Comparison of ENCODE assay signal across 8 cellular contexts in the genomic region with DNA sequence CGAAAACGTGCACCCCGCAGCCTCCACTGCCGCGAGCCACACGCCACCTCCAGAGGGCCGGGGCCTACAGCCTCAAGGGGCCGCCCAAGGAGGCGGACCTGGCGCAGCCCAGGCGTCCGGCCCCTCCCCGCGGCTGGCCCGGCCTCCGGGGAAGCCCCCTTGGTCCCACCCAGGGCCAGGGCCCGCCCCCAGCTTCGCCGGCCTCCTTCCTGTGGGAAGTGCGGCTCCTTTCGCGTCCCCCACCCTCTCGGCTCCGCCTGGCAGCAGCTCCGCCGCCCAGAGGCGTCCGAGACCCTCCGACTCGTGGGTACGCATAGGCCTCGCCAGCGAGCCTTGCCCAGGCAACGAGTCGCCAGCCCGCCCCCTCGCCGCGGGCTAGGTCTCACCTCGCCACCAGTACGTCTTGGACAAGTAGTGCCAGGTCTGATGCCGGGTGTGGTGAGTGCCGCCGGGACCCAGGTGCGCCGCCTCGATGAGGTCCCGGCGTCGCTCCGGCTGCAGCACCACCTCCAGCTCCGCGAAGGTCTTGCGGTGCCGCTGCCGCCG. TPM values are rescaled to one million over a fixed set of nuclear protein-coding genes. Genes with fewer than 3 reads are reported as not detected.
A peak's percentile ranks its signal among the peaks of the same experiment; 100 is the strongest.
DNase-seq lines count a peak whose midpoint lies in the region; ATAC-seq and TF ChIP-seq lines count a peak whose summit lies in the region.

No MANE protein-coding gene starts in this region.

- peak; percentile 86 for ATAC-seq in DND-41 (ENCODE audit: insufficient read depth, low read depth)
- ATAC-seq in GM21737 (IDR thresholded peaks at IDR 0.05; ENCODE audit: unreplicated experiment): peak; percentile 90
- ATAC-seq in activated T-cell treated with anti-CD3 and anti-CD28 coated beads, Interleukin-2, amount 50 U/mL, for 72 hours (replicated peaks in 1 of 2): peak; percentile 86 to 90
- ATAC-seq in foreskin keratinocyte: peak; percentile 89

- no peaks in the 10 kb centered on the region for H3K27me3 Mint-ChIP-seq in activated T-cell treated with anti-CD3 and anti-CD28 coated beads, Interleukin-2, amount 50 U/mL, for 72 hours (ENCODE audit: low read depth)

- H3K36me3 ChIP-seq in DND-41 (ENCODE audit: insufficient read depth, low read length) (peaks cover 43% of the 10 kb centered on the region), Karpas-422 (ENCODE audit: insufficient read depth, low read length) (peaks cover 22% of the 10 kb centered on the region), osteoblast (ENCODE audit: insufficient read depth, low read length) (peaks cover 22% of the 10 kb centered on the region), thyroid gland (peaks cover 15 to 16% of the 10 kb centered on the region in 2 donors)

- TF ChIP-seq POLR2A in thyroid gland (IDR thresholded peaks at IDR 0.05): peak in 1 of 2 donors; percentile 73

- H3K27me3 ChIP-seq in DND-41 (ENCODE audit: insufficient read depth, low read length, poor library complexity) (no peaks in the 10 kb centered on the region), Karpas-422 (ENCODE audit: low read length) (no peaks in the 10 kb centered on the region), foreskin keratinocyte (no peaks in the 10 kb centered on the region), osteoblast (ENCODE audit: insufficient read depth, low read length) (no peaks in the 10 kb centered on the region), thyroid gland (no peaks in the 10 kb centered on the region)

- H3K4me3 Mint-ChIP-seq in activated T-cell treated with anti-CD3 and anti-CD28 coated beads, Interleukin-2, amount 50 U/mL, for 72 hours: peak overlapping the region; percentile 93 to 95

- peak overlapping the region; percentile 95 for H2AFZ ChIP-seq in DND-41 (ENCODE audit: low read depth, low read length)
- H2AFZ ChIP-seq in Karpas-422 (ENCODE audit: low read length): peak overlapping the region; percentile 60
- H2AFZ ChIP-seq in osteoblast (ENCODE audit: low read length): peak overlapping the region; percentile 92

- H4K20me1 ChIP-seq in DND-41 (ENCODE audit: insufficient read depth, low read length) (peaks cover 35% of the 10 kb centered on the region), Karpas-422 (ENCODE audit: insufficient read depth, low read depth, low read length) (peaks cover 12% of the 10 kb centered on the region), osteoblast (ENCODE audit: insufficient read depth, low read length) (peaks cover 20% of the 10 kb centered on the region)

- peak; percentile 97 for DNase-seq in DND-41
- peak; percentile 98 for DNase-seq in Karpas-422
- DNase-seq in activated T-cell treated with anti-CD3 and anti-CD28 coated beads, Interleukin-2, amount 50 U/mL, for 72 hours: peak; percentile 96 to 97
- DNase-seq in foreskin keratinocyte: peak; percentile 89 to 91
- peak; percentile 97 for DNase-seq in osteoblast (ENCODE audit: insufficient read length, low spot score, missing footprints)
- peak; percentile 96 to 97 for DNase-seq in thyroid gland
- DNase-seq in DMS79 treated with DMSO at 0.1 percent for 48 hours (lab: John Stamatoyannopoulos, UW): no peak

- intact Hi-C loops in thyroid gland (cut with DNase I): loop anchor here (5.0 kb wide), 1 partner anchor 104 kb away; the partner anchor contains the start of gene PCNP

- H3K79me2 ChIP-seq in DND-41 (ENCODE audit: insufficient read depth, low read length) (peaks cover 76% of the 10 kb centered on the region), Karpas-422 (ENCODE audit: low read length) (peaks cover 46% of the 10 kb centered on the region), osteoblast (ENCODE audit: insufficient read depth, low read length) (peaks cover 48% of the 10 kb centered on the region)

- peaks cover 48% of the 10 kb centered on the region for H3K4me1 ChIP-seq in DND-41 (ENCODE audit: insufficient read depth, low read length)
- H3K4me1 ChIP-seq in Karpas-422 (ENCODE audit: low read length): peaks cover 28% of the 10 kb centered on the region
- peaks cover 9% of the 10 kb centered on the region for H3K4me1 ChIP-seq in foreskin keratinocyte
- H3K4me1 ChIP-seq in osteoblast (ENCODE audit: insufficient read depth, low read length): peaks cover 21% of the 10 kb centered on the region
- H3K4me1 ChIP-seq in thyroid gland: peaks cover 10 to 18% of the 10 kb centered on the region in 2 donors

- H3K4me2 ChIP-seq in DND-41 (ENCODE audit: insufficient read depth, low read length): peak overlapping the region; percentile 94
- peak overlapping the region; percentile 86 for H3K4me2 ChIP-seq in Karpas-422 (ENCODE audit: low read depth, low read length, poor library complexity, severe bottlenecking)
- H3K4me2 ChIP-seq in osteoblast (ENCODE audit: insufficient read depth, low read length): peak overlapping the region; percentile 89

- H3K27ac ChIP-seq in DND-41 (ENCODE audit: low read length): peak overlapping the region; percentile 91
- peak overlapping the region; percentile 76 for H3K27ac ChIP-seq in Karpas-422 (ENCODE audit: low read length)
- H3K27ac ChIP-seq in foreskin keratinocyte: peak overlapping the region; percentile 71
- peak overlapping the region; percentile 92 for H3K27ac ChIP-seq in osteoblast (ENCODE audit: low read depth, low read length)
- peak overlapping the region; percentile 84 to 98 (median 97) for H3K27ac ChIP-seq in thyroid gland

- 0% methylated on average over 19 to 20 of the region's 57 CpGs for WGBS in thyroid gland, 2 donors

- H3K9me3 ChIP-seq in DND-41 (ENCODE audit: insufficient read depth, low read length, severe bottlenecking) (no peaks in the 10 kb centered on the region), Karpas-422 (ENCODE audit: low read length) (no peaks in the 10 kb centered on the region), osteoblast (ENCODE audit: low read depth, low read length) (no peaks in the 10 kb centered on the region), thyroid gland (no peaks in the 10 kb centered on the region)

- H3K4me1 Mint-ChIP-seq in activated T-cell treated with anti-CD3 and anti-CD28 coated beads, Interleukin-2, amount 50 U/mL, for 72 hours (ENCODE audit: low read depth): peaks cover 66% of the 10 kb centered on the region

- H3K36me3 Mint-ChIP-seq in activated T-cell treated with anti-CD3 and anti-CD28 coated beads, Interleukin-2, amount 50 U/mL, for 72 hours (ENCODE audit: insufficient read depth in 2 of 2): peaks cover 2 to 30% of the 10 kb centered on the region in 2 donors

- H3K4me3 ChIP-seq in DND-41 (ENCODE audit: low read depth in 1 of 2, low read length in 2 of 2) (peak overlapping the region; percentile 100), Karpas-422 (ENCODE audit: low read length) (peak overlapping the region; percentile 94), osteoblast (ENCODE audit: insufficient read depth, low read length) (peak overlapping the region; percentile 96), thyroid gland (replicated peaks in 1 of 3) (peak overlapping the region; percentile 81 to 93 (median 88))

- H3K9me3 Mint-ChIP-seq in activated T-cell treated with anti-CD3 and anti-CD28 coated beads, Interleukin-2, amount 50 U/mL, for 72 hours: no peaks in the 10 kb centered on the region

- peak; percentile 26 for TF ChIP-seq CTCF in DND-41 (IDR thresholded peaks at IDR 0.05; ENCODE audit: borderline replicate concordance, extremely low read depth, low read length, poor library complexity, severe bottlenecking)
- TF ChIP-seq CTCF in foreskin keratinocyte (conservative IDR thresholded peaks at IDR 0.05): peak; percentile 43
- TF ChIP-seq CTCF in osteoblast (IDR thresholded peaks at IDR 0.05; ENCODE audit: extremely low read depth, low read depth, low read length): no peak
- TF ChIP-seq CTCF in thyroid gland (IDR thresholded peaks at IDR 0.05): peak in 3 of 6 experiments; percentile 3 to 10 (median 4)

- H3K9me2 ChIP-seq in Karpas-422 (replicated peaks; ENCODE audit: insufficient read depth, low read length): no peaks in the 10 kb centered on the region

- H3K9ac ChIP-seq in DND-41 (ENCODE audit: low read depth, low read length) (peak overlapping the region; percentile 96), Karpas-422 (ENCODE audit: low read length) (peak overlapping the region; percentile 88)

- peak overlapping the region; percentile 96 for H3K27ac Mint-ChIP-seq in activated T-cell treated with anti-CD3 and anti-CD28 coated beads, Interleukin-2, amount 50 U/mL, for 72 hours

RNA-seq across cellular contexts. Expression of gene ZBTB11, which starts 0.6 kb away (rescaled TPM):
- 19.0 and 28.9 TPM in 2 replicates for total RNA-seq in Karpas-422 (2014; rRNA removed; shearing (Covaris generic); ENCODE audit: low replicate concordance)
- 10 to 100 TPM; 26.8 to 31.9 TPM for total RNA-seq in activated T-cell treated with anti-CD3 and anti-CD28 coated beads, Interleukin-2, amount 50 U/mL, for 72 hours
- total RNA-seq in foreskin keratinocyte: 19.7 and 20.5 TPM in 2 replicates
- 3.3 and 3.7 TPM in 2 replicates for polyA plus RNA-seq in foreskin keratinocyte
- total RNA-seq in osteoblast: 22.8 and 23.3 TPM in 2 replicates
- total RNA-seq in thyroid gland: 10 to 100 TPM; 28.0 to 43.6 (median 35.9) TPM

RNA-seq across cellular contexts. Expression of gene RPL24, which starts 10.2 kb away (rescaled TPM):
- 3,600 and 7,010 TPM in 2 replicates for total RNA-seq in Karpas-422 (2014; rRNA removed; shearing (Covaris generic); ENCODE audit: low replicate concordance)
- 1,000 to 10,000 TPM; 1,492 to 1,529 TPM for total RNA-seq in activated T-cell treated with anti-CD3 and anti-CD28 coated beads, Interleukin-2, amount 50 U/mL, for 72 hours
- total RNA-seq in foreskin keratinocyte: 983 and 1,035 TPM in 2 replicates
- polyA plus RNA-seq in foreskin keratinocyte: 1,671 and 1,692 TPM in 2 replicates
- total RNA-seq in osteoblast: 1,105 and 1,475 TPM in 2 replicates
- 1,000 to 10,000 TPM in 3 of 4 donors, 100 to 1,000 TPM in 1; 958 to 1,885 (median 1,354) TPM for total RNA-seq in thyroid gland

RNA-seq across cellular contexts. Expression of gene CEP97, which starts 48.1 kb away (rescaled TPM):
- 15.0 and 21.7 TPM in 2 replicates for total RNA-seq in Karpas-422 (2014; rRNA removed; shearing (Covaris generic); ENCODE audit: low replicate concordance)
- total RNA-seq in activated T-cell treated with anti-CD3 and anti-CD28 coated beads, Interleukin-2, amount 50 U/mL, for 72 hours: 10 to 100 TPM; 19.2 to 23.5 TPM
- total RNA-seq in foreskin keratinocyte: 11.1 and 12.0 TPM in 2 replicates
- 1.0 and 1.4 TPM in 2 replicates for polyA plus RNA-seq in foreskin keratinocyte
- 10.6 and 10.9 TPM in 2 replicates for total RNA-seq in osteoblast
- 10 to 100 TPM in 1 of 4 donors, 1 to 10 TPM in 3; 7.3 to 13.3 (median 8.2) TPM for total RNA-seq in thyroid gland
